ENCODE assay signal across 9 cellular contexts in the genomic region with DNA sequence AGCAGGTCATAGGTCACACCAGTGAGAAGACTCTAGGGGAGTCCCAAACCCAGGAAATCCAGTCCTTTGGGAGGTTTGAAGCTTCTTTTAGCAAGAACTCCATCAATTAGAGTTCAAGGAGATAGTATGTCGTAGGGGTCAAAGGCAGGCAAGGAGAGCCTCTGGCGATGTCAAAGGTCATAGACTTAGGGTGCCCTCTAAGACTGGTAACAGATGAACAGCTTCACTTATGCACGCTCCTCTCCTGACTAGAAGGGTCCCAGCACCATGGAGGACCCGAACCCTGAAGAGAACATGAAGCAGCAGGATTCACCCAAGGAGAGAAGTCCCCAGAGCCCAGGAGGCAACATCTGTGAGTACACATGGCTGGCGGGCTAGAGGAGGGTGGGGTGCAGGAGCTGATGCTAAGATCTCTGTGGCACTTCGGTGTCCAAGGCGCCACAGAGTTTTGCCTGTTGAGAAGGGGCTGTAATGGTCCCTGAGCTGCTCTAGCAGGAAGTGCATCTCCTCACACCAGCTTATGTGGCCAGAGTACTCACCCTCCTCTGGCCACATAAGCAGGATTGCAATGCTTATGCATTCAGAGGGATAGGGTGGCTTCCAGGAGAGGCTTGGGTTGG. TPM values are rescaled to one million over a fixed set of nuclear protein-coding genes. Genes with fewer than 3 reads are reported as not detected.
DNase-seq lines count a peak whose midpoint lies in the region; FAIRE-seq and TF ChIP-seq lines count a peak whose summit lies in the region.
"Had no signal": no experiment of that assay in that cellular context is flagged by ENCODE, and none has a peak within 500 bp of the region (broad histone marks: within the 10 kb centered on the region; RNA-seq: fewer than 3 reads in every experiment).

No MANE protein-coding gene starts in this region.

- peaks cover 25% of the 10 kb centered on the region for H3K4me1 Mint-ChIP-seq in endodermal cell
- H3K4me1 Mint-ChIP-seq in osteocyte (ENCODE audit: unreplicated experiment): peaks cover 30% of the 10 kb centered on the region

- H3K36me3 ChIP-seq in PC-9 (ENCODE audit: low read depth) (0 out of 2 replicates have a peak, but pooled peaks cover 7% of the 10 kb centered on the region), endodermal cell (ENCODE audit: control insufficient read depth, insufficient read depth, low read length) (peaks cover 55% of the 10 kb centered on the region)

- H2AFZ ChIP-seq in PC-9: peak overlapping the region; percentile 88

- H3F3A ChIP-seq in PC-9 (ENCODE audit: insufficient read depth, low read depth): peaks cover 12% of the 10 kb centered on the region; the same call in 1 of the 2 replicates

- H3K4me2 ChIP-seq in PC-9: peak overlapping the region; percentile 97

- POLR2A ChIA-PET in PC-9 (lab: Charles Lee; ENCODE audit: unreplicated experiment): interaction anchor here (0.7 kb wide), 1 partner anchor 20 kb away, joined by 6 read pairs; no protein-coding TSS in a partner anchor

- H3K9me3 ChIP-seq in PC-9 (ENCODE audit: insufficient read depth, low read depth) (no peaks in the 10 kb centered on the region), endodermal cell (ENCODE audit: control insufficient read depth, low read length) (no peaks in the 10 kb centered on the region)

- DNase-seq in EL (peak; percentile 21), PC-9 (peak in 1 of 2 experiments; percentile 9), endodermal cell (no peak), osteocyte (ENCODE audit: extremely low spot score, unreplicated experiment) (no peak), NCI-H1417 treated with DMSO at 0.1 percent for 48 hours (lab: John Stamatoyannopoulos, UW) (no peak), D721Med (ENCODE audit: insufficient read length, low spot score) (no peak), ecto neural progenitor cell (ENCODE audit: low spot score) (no peak), NCI-H2107 (lab: John Stamatoyannopoulos, UW) (no peak)

- H3K27ac Mint-ChIP-seq in endodermal cell (peak overlapping the region; percentile 99), osteocyte (ENCODE audit: unreplicated experiment) (peak overlapping the region; percentile 99)

- H3K27me3 Mint-ChIP-seq in endodermal cell (ENCODE audit: insufficient read depth): no peaks in the 10 kb centered on the region
- no peaks in the 10 kb centered on the region for H3K27me3 Mint-ChIP-seq in osteocyte (ENCODE audit: unreplicated experiment)

- BruUV-seq in PC-9 (replicated peaks; lab: Mats Ljungman, UMichigan): TSS peak; percentile 19

- TF ChIP-seq CTCF in PC-9 (conservative IDR thresholded peaks at IDR 0.05) (no peak), endodermal cell (conservative IDR thresholded peaks at IDR 0.05) (no peak), osteocyte (IDR thresholded peaks at IDR 0.05) (no peak), D721Med (IDR thresholded peaks at IDR 0.05; ENCODE audit: insufficient read depth, missing control alignments) (no peak)

- H3K4me3 Mint-ChIP-seq in endodermal cell: peak overlapping the region; percentile 89
- peak overlapping the region; percentile 98 for H3K4me3 Mint-ChIP-seq in osteocyte (ENCODE audit: unreplicated experiment)

- peaks cover 10% of the 10 kb centered on the region for H4K20me1 ChIP-seq in PC-9 (ENCODE audit: insufficient read depth)

- peaks cover 48% of the 10 kb centered on the region for H3K79me2 ChIP-seq in PC-9 (ENCODE audit: low read depth)

- H3K9ac ChIP-seq in endodermal cell (ENCODE audit: extremely low read depth, low read length, poor library complexity, severe bottlenecking): peak overlapping the region; percentile 88

- H3K9me3 Mint-ChIP-seq in endodermal cell (no peaks in the 10 kb centered on the region), osteocyte (ENCODE audit: unreplicated experiment) (no peaks in the 10 kb centered on the region)

- no peaks in the 10 kb centered on the region for H3K27me3 ChIP-seq in PC-9 (ENCODE audit: insufficient read depth, low read depth)
- no peaks in the 10 kb centered on the region for H3K27me3 ChIP-seq in endodermal cell (ENCODE audit: control insufficient read depth, insufficient read depth, low read length, poor library complexity, severe bottlenecking)

- H3K27ac ChIP-seq in PC-9 (peak overlapping the region; percentile 83), endodermal cell (ENCODE audit: low read depth, low read length) (peak overlapping the region; percentile 100)

- intact Hi-C loops in PC-9 (cut with micrococcal nuclease; ENCODE audit: unreplicated experiment): loop anchor here (1.0 to 10.0 kb wide), 5 partner anchors 22 to 188 kb away; a partner anchor contains a TSS

- no peak for FAIRE-seq in D721Med (lab: Jason Lieb, UNC)

- peak overlapping the region; percentile 92 for H3K4me3 ChIP-seq in PC-9
- peak overlapping the region; percentile 92 for H3K4me3 ChIP-seq in endodermal cell (ENCODE audit: low read length)

- no peaks in the 10 kb centered on the region for H3K9me2 ChIP-seq in PC-9 (ENCODE audit: insufficient read depth)

- CTCF ChIA-PET in PC-9 (lab: Charles Lee): interaction anchor here (1.2 to 1.5 kb wide), 2 partner anchors 39 to 78 kb away, joined by 3 to 4 read pairs; no protein-coding TSS in a partner anchor

- peaks cover 35% of the 10 kb centered on the region for H3K36me3 Mint-ChIP-seq in endodermal cell (ENCODE audit: low read depth)
- H3K36me3 Mint-ChIP-seq in osteocyte (ENCODE audit: unreplicated experiment): peaks cover 15% of the 10 kb centered on the region

- WGBS in endodermal cell (ENCODE audit: insufficient coverage in 1 of 2, insufficient read length in 1 of 2), 2 experiments: 33 to 49% methylated on average over 4 to 7 of the region's 7 CpGs

- peaks cover 15% of the 10 kb centered on the region for H3K4me1 ChIP-seq in PC-9 (replicated peaks; ENCODE audit: insufficient read depth)
- peaks cover 5% of the 10 kb centered on the region for H3K4me1 ChIP-seq in endodermal cell (ENCODE audit: control insufficient read depth, insufficient read depth, low read length)

RNA-seq across cellular contexts. Expression of a gene that starts 0.6 kb away (rescaled TPM):
- total RNA-seq in PC-9 (2021): 15.5 and 16.9 TPM in 2 replicates
- total RNA-seq in endodermal cell: 10 to 100 TPM; 11.9 to 12.1 TPM
- polyA plus RNA-seq in endodermal cell (2013, experiment 1 of 2): 10.8 TPM
- polyA plus RNA-seq in endodermal cell (2013, experiment 2 of 2): 7.1 TPM
- total RNA-seq in osteocyte: 13.2 and 16.2 TPM in 2 replicates

RNA-seq across cellular contexts. Expression of a gene that starts 1.0 kb away (rescaled TPM):
- total RNA-seq in PC-9 (2021) (23.3 and 31.6 TPM in 2 replicates), endodermal cell (10 to 100 TPM; 39.7 to 46.0 TPM), osteocyte (40.9 and 45.9 TPM in 2 replicates)
- 10.9 TPM for polyA plus RNA-seq in endodermal cell (2013, experiment 1 of 2)
- polyA plus RNA-seq in endodermal cell (2013, experiment 2 of 2): 11.6 TPM

RNA-seq across cellular contexts. Expression of a gene that starts 14.9 kb away (rescaled TPM):
- total RNA-seq in PC-9 (2021) (0.37 and 0.60 TPM in 2 replicates), endodermal cell (under 1 TPM; 0.35 to 0.37 TPM), osteocyte (0.24 and 0.35 TPM in 2 replicates)
- polyA plus RNA-seq in endodermal cell (2013, experiment 1 of 2): 0.11 TPM
- not detected for polyA plus RNA-seq in endodermal cell (2013, experiment 2 of 2)

RNA-seq across cellular contexts. Expression of a gene that starts 21.4 kb away (rescaled TPM):
- total RNA-seq in PC-9 (2021) (0.53 and 2.0 TPM in 2 replicates), endodermal cell (10 to 100 TPM in 1 of 2 donors, 1 to 10 TPM in 1; 7.7 to 12.2 TPM), osteocyte (0.91 and 1.2 TPM in 2 replicates)
- 5.5 TPM for polyA plus RNA-seq in endodermal cell (2013, experiment 1 of 2)
- polyA plus RNA-seq in endodermal cell (2013, experiment 2 of 2): 2.1 TPM
- total RNA-seq: NCI-H460 had no signal

RNA-seq across cellular contexts. Expression of a gene that starts 21.6 kb away (rescaled TPM):
- 37.2 and 45.1 TPM in 2 replicates for total RNA-seq in PC-9 (2021)
- 10 to 100 TPM; 48.8 to 52.1 TPM for total RNA-seq in endodermal cell
- 73.8 TPM for polyA plus RNA-seq in endodermal cell (2013, experiment 1 of 2)
- 61.7 TPM for polyA plus RNA-seq in endodermal cell (2013, experiment 2 of 2)
- total RNA-seq in osteocyte: 37.1 and 43.2 TPM in 2 replicates
